1 cellular context compared by ENCODE assay signal in genomic region chr22:45972868-45973212, GRCh38.
TF ChIP-seq lines count a peak whose summit lies in the region.

No MANE protein-coding gene starts in this region.

TF ChIP-seq in SK-N-SH treated with all-trans-retinoic acid at 6 μM for 48 hours, 23 proteins besides CTCF, POLR2A, EP300 and RAD21 (continued from another document):
- TF ChIP-seq CSRNP3 (CRISPR knock-in tag; IDR thresholded peaks at IDR 0.05) (no peak), ZNF70 (CRISPR knock-in tag; IDR thresholded peaks at IDR 0.05) (no peak), ISL1 (CRISPR knock-in tag; IDR thresholded peaks at IDR 0.05) (no peak)
